Comparison of ENCODE assay signal across 16 cellular contexts in the genomic region with DNA sequence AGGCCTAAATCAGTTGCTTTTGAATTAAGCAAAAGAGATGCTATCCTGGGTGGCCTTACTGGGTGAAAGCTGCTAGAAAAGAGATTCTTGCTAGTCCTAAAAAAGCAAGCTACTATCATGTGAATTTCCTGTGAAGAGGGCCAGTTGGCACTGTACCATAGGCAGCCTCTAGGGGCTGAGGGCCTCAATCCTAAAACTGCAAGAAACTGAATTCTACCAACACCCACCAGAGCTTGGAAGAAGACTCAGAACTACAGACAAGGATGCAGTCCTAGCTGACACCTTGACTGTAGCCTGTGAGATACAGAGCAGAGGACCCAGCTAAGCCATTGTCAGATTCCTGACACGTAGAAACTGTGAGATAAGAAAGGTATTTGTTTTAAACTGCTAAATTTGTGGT. TPM values are rescaled to one million over a fixed set of nuclear protein-coding genes. Genes with fewer than 3 reads are reported as not detected.
A peak's percentile ranks its signal among the peaks of the same experiment; 100 is the strongest.
DNase-seq lines count a peak whose midpoint lies in the region; TF ChIP-seq lines count a peak whose summit lies in the region.
"Had no signal": no experiment of that assay in that cellular context is flagged by ENCODE, and none has a peak within 500 bp of the region (broad histone marks: within the 10 kb centered on the region; RNA-seq: fewer than 3 reads in every experiment).

No MANE protein-coding gene starts in this region.

- no peaks in the 10 kb centered on the region for H4K20me1 ChIP-seq in neural progenitor cell (ENCODE audit: low read depth)
- H4K20me1 ChIP-seq: BLaER1 had no signal

- no peaks in the 10 kb centered on the region for H3K79me2 ChIP-seq in neural progenitor cell (ENCODE audit: low read depth)

- no peak overlapping the region for H3K9ac ChIP-seq in neural progenitor cell
- H3K9ac ChIP-seq: BLaER1 had no signal

- no peak overlapping the region for H2AFZ ChIP-seq in neural progenitor cell (replicated peaks)

- POLR2A ChIA-PET in HEK293T (lab: Yijun Ruan, JAX) = no interaction called here

- no peaks in the 10 kb centered on the region for H3K36me3 ChIP-seq in neural progenitor cell
- no peaks in the 10 kb centered on the region for H3K36me3 ChIP-seq in vagina
- H3K36me3 ChIP-seq: BLaER1 had no signal

- H3K4me1 ChIP-seq in neural progenitor cell (peaks cover 7% of the 10 kb centered on the region), vagina (no peaks in the 10 kb centered on the region)
- H3K4me1 ChIP-seq: body of pancreas had no signal

- DNase-seq in GM12864 (ENCODE audit: low read depth) = no peak
- peak; percentile 22 for DNase-seq in HEK293T (ENCODE audit: extremely low spot score)
- DNase-seq in astrocyte of the spinal cord (ENCODE audit: low read depth, low spot score) = no peak
- peak; percentile 9 for DNase-seq in neural progenitor cell (ENCODE audit: low spot score)
- no peak for DNase-seq in G401 (ENCODE audit: low spot score)
- no peak for DNase-seq in NCI-H2171 treated with DMSO at 0.1 percent for 48 hours (lab: John Stamatoyannopoulos, UW)
- DNase-seq in vagina (ENCODE audit: extremely low spot score in 2 of 2) = no peak
- DNase-seq: activated B cell treated with CpG ODN at 0.5 μM for 24 hours, activated gamma-delta T cell treated with Interleukin-2 at 50 U/mL for 16 hours, body of pancreas, KBM-7, NCI-H146, T-helper 1 cell had no signal

- no peaks in the 10 kb centered on the region for H3K36me3 Mint-ChIP-seq in neural progenitor cell

- TF ChIP-seq CTCF in GM12864 (IDR thresholded peaks at IDR 0.05; ENCODE audit: low read depth, low read length, missing control alignments) (peak; percentile 32), astrocyte of the spinal cord (IDR thresholded peaks at IDR 0.05; ENCODE audit: low read depth, low read length) (peak; percentile 4), neural progenitor cell (IDR thresholded peaks at IDR 0.05) (peak; percentile 45), vagina (IDR thresholded peaks at IDR 0.05) (no peak)

- no peak for TF ChIP-seq POLR2A in vagina (IDR thresholded peaks at IDR 0.05)

- no peak overlapping the region for H3K27ac ChIP-seq in neural progenitor cell
- H3K27ac ChIP-seq in vagina = no peak overlapping the region
- H3K27ac ChIP-seq: BLaER1, body of pancreas had no signal

- H3K4me3 Mint-ChIP-seq in neural progenitor cell = no peak overlapping the region
- H3K4me3 Mint-ChIP-seq: activated B cell treated with CpG ODN at 0.5 μM for 24 hours, memory B cell had no signal

- H3K4me2 ChIP-seq in neural progenitor cell = no peak overlapping the region
- H3K4me2 ChIP-seq: smooth muscle cell had no signal

- no peaks in the 10 kb centered on the region for H3F3A ChIP-seq in neural progenitor cell (ENCODE audit: low read depth)

- H3K27ac Mint-ChIP-seq in neural progenitor cell = no peak overlapping the region
- H3K27ac Mint-ChIP-seq: activated B cell treated with CpG ODN at 0.5 μM for 24 hours, memory B cell had no signal

- H3K4me1 Mint-ChIP-seq in neural progenitor cell = no peaks in the 10 kb centered on the region
- H3K4me1 Mint-ChIP-seq: activated B cell treated with CpG ODN at 0.5 μM for 24 hours had no signal

- CTCF ChIA-PET in HEK293T (lab: Yijun Ruan, JAX) = no interaction called here

- H3K27me3 Mint-ChIP-seq in neural progenitor cell (ENCODE audit: insufficient read depth, low read depth) = no peaks in the 10 kb centered on the region

- no peaks in the 10 kb centered on the region for H3K9me3 Mint-ChIP-seq in neural progenitor cell
- H3K9me3 Mint-ChIP-seq: activated B cell treated with CpG ODN at 0.5 μM for 24 hours, memory B cell had no signal

- H3K9me3 ChIP-seq in neural progenitor cell (ENCODE audit: low read depth) = no peaks in the 10 kb centered on the region
- H3K9me3 ChIP-seq in vagina = no peaks in the 10 kb centered on the region
- H3K9me3 ChIP-seq: BLaER1, body of pancreas had no signal

- intact Hi-C loops in vagina (cut with DNase I) = no loop called here

- in situ Hi-C loops in astrocyte of the spinal cord (cut with HindIII; ENCODE audit: low sequenced_read_pairs) = no loop called here
- in situ Hi-C loops in G401 (cut with HindIII; ENCODE audit: low sequenced_read_pairs) = no loop called here

- H3K4me3 ChIP-seq in GM12864 (ENCODE audit: low read depth, low read length) (no peak overlapping the region), astrocyte of the spinal cord (ENCODE audit: low read depth, low read length) (no peak overlapping the region), neural progenitor cell (no peak overlapping the region), vagina (no peak overlapping the region)
- H3K4me3 ChIP-seq: BLaER1, body of pancreas, smooth muscle cell had no signal

- H3K27me3 ChIP-seq in neural progenitor cell = no peaks in the 10 kb centered on the region
- no peaks in the 10 kb centered on the region for H3K27me3 ChIP-seq in vagina
- H3K27me3 ChIP-seq: BLaER1, body of pancreas had no signal

TF ChIP-seq in HEK293T, 16 proteins besides CTCF, POLR2A, EP300 and RAD21:
- no peak for TF ChIP-seq TARDBP (IDR thresholded peaks at IDR 0.05)
- no peak for TF ChIP-seq LEF1 (IDR thresholded peaks at IDR 0.05; ENCODE audit: borderline replicate concordance)
- TF ChIP-seq CTBP1 (IDR thresholded peaks at IDR 0.05; ENCODE audit: borderline replicate concordance) = no peak
- TF ChIP-seq ZNF384 (IDR thresholded peaks at IDR 0.05) = no peak
- TF ChIP-seq PKNOX1 (IDR thresholded peaks at IDR 0.05) = no peak
- no peak for TF ChIP-seq ARNT (IDR thresholded peaks at IDR 0.05)

RNA-seq across cellular contexts. Expression of gene CLIC5, which starts 24.5 kb away (rescaled TPM):
- total RNA-seq in neural progenitor cell (ENCODE audit: low replicate concordance) = 0.06 TPM in 1 of 2 replicates, not detected in the other
- not detected in 2 replicates for total RNA-seq in G401 (2014; rRNA removed; shearing (Covaris generic))
- 3.4 TPM for total RNA-seq in vagina

Comparison
In these comparisons a context has a peak if more than half of its experiments do, and no peak if none do; other contexts are left out.
1. DNase-seq: peak in HEK293T (single experiment) and neural progenitor cell (single experiment); none in GM12864 (single experiment), astrocyte of the spinal cord (single experiment), G401 (single experiment), NCI-H2171 treated with DMSO at 0.1 percent for 48 hours (single experiment) and vagina (0 of 2).
2. CTCF ChIP-seq: peak in GM12864 (single experiment), astrocyte of the spinal cord (single experiment) and neural progenitor cell (single experiment); none in vagina (0 of 3).